27 cellular contexts compared by ENCODE assay signal in genomic region chr15:64919721-64920120, GRCh38.
"Had no signal": no experiment of that assay in that cellular context is flagged by ENCODE, and none has a peak within 500 bp of the region (broad histone marks: within the 10 kb centered on the region; RNA-seq: fewer than 3 reads in every experiment).

No MANE protein-coding gene starts in this region.

- H3K4me1 ChIP-seq: SJSA1 had no signal

- H3K27ac ChIP-seq: KMS-11, PC-9, RWPE1, SJSA1 had no signal

- H3K36me3 ChIP-seq: SJSA1 had no signal

- H3K4me3 ChIP-seq: PC-9, SJSA1 had no signal

- H3K27me3 ChIP-seq: SJSA1 had no signal

- H2AFZ ChIP-seq: PC-9 had no signal

- H3K9ac ChIP-seq: KMS-11 had no signal

- H3K4me2 ChIP-seq: KMS-11, PC-9 had no signal

- DNase-seq: Karpas-422, MM.1S, MV-4-11, NCI-H1092, NCI-H1105, NCI-H1417 treated with DMSO at 0.1 percent for 48 hours, NCI-H1436 treated with DMSO at 0.1 percent for 48 hours, NCI-H1694 treated with DMSO at 0.1 percent for 48 hours, NCI-H187 treated with DMSO at 0.1 percent for 48 hours, NCI-H2029, NCI-H2081, NCI-H2171 treated with DMSO at 0.1 percent for 48 hours, NCI-H2227 treated with DMSO at 0.1 percent for 48 hours, NCI-H345, NCI-H446, NCI-H510A treated with DMSO at 0.1 percent for 48 hours, NCI-H524 treated with DMSO at 0.1 percent for 48 hours, NCI-H526 treated with DMSO at 0.1 percent for 48 hours, NCI-H774, PC-9, Right ventricle myocardium superior, SHP77 treated with DMSO at 0.1 percent for 48 hours, SW 1271 had no signal

- ATAC-seq: Panc1 had no signal

- H3K9me3 ChIP-seq: SJSA1 had no signal
